24 cellular contexts compared by ENCODE assay signal in the genomic region with DNA sequence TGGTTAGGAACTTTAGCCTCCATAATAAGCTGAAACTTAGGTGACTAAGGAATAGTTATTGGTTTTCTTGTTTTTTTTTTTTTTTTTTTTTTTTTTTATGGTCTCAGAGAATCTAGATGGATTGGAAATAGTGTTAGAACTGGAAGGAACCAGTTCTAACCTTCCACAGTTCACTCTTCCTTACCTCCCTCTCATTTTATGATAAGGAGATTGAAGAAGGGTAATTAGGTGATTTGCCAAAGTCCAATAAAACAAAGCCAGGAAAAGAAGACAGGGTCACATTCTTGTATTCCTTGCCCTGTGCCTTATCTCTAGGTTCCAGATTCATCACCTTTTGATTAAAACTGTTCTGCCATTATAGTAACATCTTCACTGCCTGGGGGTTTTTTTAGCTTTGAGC.
"Had no signal": no experiment of that assay in that cellular context is flagged by ENCODE, and none has a peak within 500 bp of the region (broad histone marks: within the 10 kb centered on the region; RNA-seq: fewer than 3 reads in every experiment).

No MANE protein-coding gene starts in this region.

- H3K27ac ChIP-seq: heart right ventricle, left ventricle myocardium inferior, ovary, prostate gland, skin epidermis, spleen, tibial nerve, upper lobe of left lung, vagina had no signal

- ATAC-seq: heart right ventricle; naive thymus-derived CD4-positive, alpha-beta T cell; natural killer cell treated with Interleukin-12 subunit alpha and Interleukin-12 subunit beta and Interleukin-15 and Interleukin-18, amount 100 ng/mL, for 72 hours; right cardiac atrium; sciatic nerve; stimulated activated effector memory CD8-positive, alpha-beta T cell treated with anti-CD3 and anti-CD28 coated beads, Interleukin-12 subunit alpha, Interleukin-12 subunit beta, amount 100 ng/mL, for 72 hours; stimulated activated naive CD8-positive, alpha-beta T cell treated with anti-CD3 and anti-CD28 coated beads, Interleukin-15, amount 100 ng/mL, for 72 hours had no signal

- H3K27me3 ChIP-seq: heart right ventricle, ovary, spleen, tibial nerve, upper lobe of left lung, vagina had no signal

- H3K9me3 ChIP-seq: heart right ventricle, left ventricle myocardium inferior, ovary, prostate gland, spleen, tibial nerve, upper lobe of left lung, vagina had no signal

- DNase-seq: heart right ventricle; hippocampal formation; kidney glomerular epithelial cell; left ventricle myocardium inferior; naive thymus-derived CD4-positive, alpha-beta T cell; ovary; posterior cingulate gyrus; retina; right cardiac atrium; spleen; stimulated activated CD4-positive, alpha-beta T cell treated with anti-CD3 and anti-CD28 coated beads, Interleukin-4, amount 100 ng/mL, for 24 hours; stimulated activated naive CD4-positive, alpha-beta T cell treated with Interleukin-2 at 50 U/mL for 16 hours; stimulated activated naive CD8-positive, alpha-beta T cell treated with anti-CD3 and anti-CD28 coated beads, Interleukin-15, amount 100 ng/mL, for 72 hours; substantia nigra; upper lobe of left lung had no signal

- FAIRE-seq: keratinocyte had no signal

- H3K4me3 ChIP-seq: heart right ventricle, left ventricle myocardium inferior, lung, ovary, prostate gland, skin epidermis, spleen, tibial nerve, upper lobe of left lung, vagina had no signal

- H3K36me3 ChIP-seq: heart right ventricle, left ventricle myocardium inferior, ovary, prostate gland, spleen, tibial nerve, upper lobe of left lung, vagina had no signal

- H3K4me1 ChIP-seq: left ventricle myocardium inferior, prostate gland, vagina had no signal
